14 cellular contexts compared by ENCODE assay signal in genomic region chr4:59612235-59612634, GRCh38.
A peak's percentile ranks its signal among the peaks of the same experiment; 100 is the strongest.
DNase-seq lines count a peak whose midpoint lies in the region; TF ChIP-seq lines count a peak whose summit lies in the region.
"Had no signal": no experiment of that assay in that cellular context is flagged by ENCODE, and none has a peak within 500 bp of the region (broad histone marks: within the 10 kb centered on the region; RNA-seq: fewer than 3 reads in every experiment).

No MANE protein-coding gene starts in this region.

- no peak overlapping the region for H3K23ac ChIP-seq in mesendoderm (ENCODE audit: low read length)

- DNase-seq in EH (ENCODE audit: low read depth) = peak; percentile 78
- peak; percentile 33 for DNase-seq in NCI-H460 (ENCODE audit: extremely low read depth, low read depth)
- peak; percentile 67 for DNase-seq in dedifferentiated amniotic fluid mesenchymal stem cell (ENCODE audit: extremely low spot score)
- peak; percentile 9 for DNase-seq in mesendoderm
- no peak for DNase-seq in NCI-H187 (lab: John Stamatoyannopoulos, UW)
- no peak for DNase-seq in adrenal gland
- DNase-seq in Calu3 = no peak
- DNase-seq in dermis blood vessel endothelial cell = no peak
- DNase-seq: activated T-cell treated with anti-CD3 and anti-CD28 coated beads, Interleukin-2, amount 50 U/mL, for 1 hour; caudate nucleus; esophagus squamous epithelium; left ventricle myocardium superior; NCI-H1417; ovary had no signal

- H3K18ac ChIP-seq in mesendoderm (ENCODE audit: low read length) = no peak overlapping the region

- no peaks in the 10 kb centered on the region for H3K9me3 ChIP-seq in adrenal gland (replicated peaks in 1 of 3)
- H3K9me3 ChIP-seq: esophagus squamous epithelium, ovary had no signal

- WGBS in mesendoderm (ENCODE audit: extremely low coverage, insufficient coverage, low lambda C conversion rate) = no CpG with 5 or more reads among the region's 1 CpG
- WGBS in adrenal gland, 4 donors = 74 to 78% (median 76%) methylated on average over 1 of the region's 1 CpG

- H3K27ac ChIP-seq in mesendoderm (ENCODE audit: low read depth, low read length) (no peak overlapping the region), adrenal gland (no peak overlapping the region)
- H3K27ac ChIP-seq: esophagus squamous epithelium, ovary had no signal

- no peaks in the 10 kb centered on the region for H3K36me3 Mint-ChIP-seq in Calu3 (ENCODE audit: insufficient read depth, unreplicated experiment)

- TF ChIP-seq CTCF in adrenal gland (IDR thresholded peaks at IDR 0.05) (no peak), Calu3 (IDR thresholded peaks at IDR 0.05; ENCODE audit: unreplicated experiment) (no peak)

- H3K36me3 ChIP-seq in mesendoderm (ENCODE audit: control insufficient read depth, insufficient read depth, low read length) (no peaks in the 10 kb centered on the region), adrenal gland (replicated peaks in 1 of 2) (no peaks in the 10 kb centered on the region)
- H3K36me3 ChIP-seq: esophagus squamous epithelium, ovary had no signal

- H3K4ac ChIP-seq in mesendoderm (ENCODE audit: low read depth, low read length) = no peak overlapping the region

- no peak overlapping the region for H3K4me2 ChIP-seq in mesendoderm (ENCODE audit: low read length)

- H2BK15ac ChIP-seq in mesendoderm (replicated peaks; ENCODE audit: low read depth) = no peak overlapping the region

- BruUV-seq in Calu3 (replicated peaks; lab: Mats Ljungman, UMichigan) = no TSS peak

- H3K27me3 Mint-ChIP-seq in Calu3 (ENCODE audit: unreplicated experiment) = no peaks in the 10 kb centered on the region

- no peak overlapping the region for H4K8ac ChIP-seq in mesendoderm (ENCODE audit: low read depth, low read length)

- H4K5ac ChIP-seq in mesendoderm (ENCODE audit: low read length) = no peak overlapping the region

- H3K27ac Mint-ChIP-seq in Calu3 (ENCODE audit: unreplicated experiment) = no peak overlapping the region

- intact Hi-C loops in adrenal gland (cut with DNase I) = no loop called here
- intact Hi-C loops in Calu3 (cut with micrococcal nuclease; ENCODE audit: unreplicated experiment) = no loop called here

- CTCF ChIA-PET in Calu3 (lab: Charles Lee) = no interaction called here

- H3K4me1 ChIP-seq in mesendoderm (ENCODE audit: control insufficient read depth, low read depth, low read length) (no peaks in the 10 kb centered on the region), adrenal gland (replicated peaks in 1 of 2) (no peaks in the 10 kb centered on the region)
- H3K4me1 ChIP-seq: esophagus squamous epithelium had no signal

- H3K27me3 ChIP-seq in mesendoderm (ENCODE audit: insufficient read depth, low read length, poor library complexity) = no peaks in the 10 kb centered on the region
- no peaks in the 10 kb centered on the region for H3K27me3 ChIP-seq in adrenal gland
- H3K27me3 ChIP-seq: esophagus squamous epithelium, ovary had no signal

- no peak overlapping the region for H2BK120ac ChIP-seq in mesendoderm (ENCODE audit: low read depth, low read length)

- H3K9me3 Mint-ChIP-seq in Calu3 (ENCODE audit: low read depth, unreplicated experiment) = no peaks in the 10 kb centered on the region

- H3K4me3 ChIP-seq in mesendoderm (ENCODE audit: low read length) (no peak overlapping the region), adrenal gland (no peak overlapping the region)
- H3K4me3 ChIP-seq: esophagus squamous epithelium, ovary had no signal

- no peak overlapping the region for H2AK5ac ChIP-seq in mesendoderm (ENCODE audit: low read length)

- H3K79me2 ChIP-seq in mesendoderm (ENCODE audit: control insufficient read depth, insufficient read depth, low read length) = no peaks in the 10 kb centered on the region

- no peaks in the 10 kb centered on the region for H3K79me1 ChIP-seq in mesendoderm (ENCODE audit: low read length)

- H3K56ac ChIP-seq in mesendoderm (ENCODE audit: low read length) = no peak overlapping the region

- no peak overlapping the region for H2BK5ac ChIP-seq in mesendoderm (ENCODE audit: low read length)

- no peak overlapping the region for H3K4me3 Mint-ChIP-seq in Calu3 (ENCODE audit: low read depth, unreplicated experiment)

- no peak overlapping the region for H3K9ac ChIP-seq in mesendoderm (ENCODE audit: low read length)

- no peak for TF ChIP-seq POLR2A in adrenal gland (IDR thresholded peaks at IDR 0.05)

- no peaks in the 10 kb centered on the region for H3K4me1 Mint-ChIP-seq in Calu3 (ENCODE audit: low read depth, unreplicated experiment)

Comparison
In these comparisons a context has a peak if more than half of its experiments do, and no peak if none do; other contexts are left out.
1. DNase-seq: peak in EH (single experiment), NCI-H460 (single experiment), dedifferentiated amniotic fluid mesenchymal stem cell (single experiment) and mesendoderm (single experiment); none in NCI-H187 (0 of 2), adrenal gland (0 of 7), Calu3 (single experiment) and dermis blood vessel endothelial cell (single experiment).